Comparison of ENCODE assay signal across 24 cellular contexts in the genomic region with DNA sequence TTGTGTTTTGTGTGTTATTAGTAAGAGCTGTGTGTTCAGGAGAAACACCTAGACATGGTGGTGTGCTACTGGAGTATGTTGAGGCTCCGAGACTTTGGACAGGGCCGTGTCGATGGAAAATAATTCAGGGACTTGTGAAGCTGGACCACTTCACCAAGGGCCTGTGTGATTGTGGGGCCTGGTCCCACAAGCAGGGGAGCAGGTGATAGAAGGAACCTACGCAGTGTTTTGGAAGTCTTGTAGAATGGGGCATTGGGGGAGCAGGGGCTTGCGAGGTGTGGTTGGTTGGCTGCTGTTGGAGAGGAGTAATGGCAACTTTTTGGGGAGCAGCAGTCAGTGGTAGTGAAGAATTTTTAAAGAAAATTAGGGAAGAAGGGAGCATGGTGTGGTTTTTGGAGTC. TPM values are rescaled to one million over a fixed set of nuclear protein-coding genes. Genes with fewer than 3 reads are reported as not detected.
DNase-seq lines count a peak whose midpoint lies in the region; ATAC-seq and TF ChIP-seq lines count a peak whose summit lies in the region.
"Had no signal": no experiment of that assay in that cellular context is flagged by ENCODE, and none has a peak within 500 bp of the region (broad histone marks: within the 10 kb centered on the region; RNA-seq: fewer than 3 reads in every experiment).

No MANE protein-coding gene starts in this region.

- no peak for TF ChIP-seq EP300 in SK-N-SH (IDR thresholded peaks at IDR 0.05; ENCODE audit: borderline replicate concordance in 1 of 2, low read depth in 1 of 2, low read length in 1 of 2)

- no peaks in the 10 kb centered on the region for H3K27me3 ChIP-seq in HUES64 (ENCODE audit: insufficient read depth, low read length)
- H3K27me3 ChIP-seq in SK-N-SH (ENCODE audit: insufficient read depth) = no peaks in the 10 kb centered on the region

- no TSS peak for BruUV-seq in Calu3 (replicated peaks; lab: Mats Ljungman, UMichigan)

- H3K4me1 Mint-ChIP-seq in endothelial cell (ENCODE audit: unreplicated experiment) (peaks cover 70% of the 10 kb centered on the region), nephron (peaks cover 63% of the 10 kb centered on the region), Calu3 (ENCODE audit: low read depth, unreplicated experiment) (no peaks in the 10 kb centered on the region)
- H3K4me1 Mint-ChIP-seq in activated T-cell treated with anti-CD3 and anti-CD28 coated beads, Interleukin-2, amount 50 U/mL, for 24 hours (ENCODE audit: low read depth) = peaks cover 1% of the 10 kb centered on the region
- H3K4me1 Mint-ChIP-seq: CD4-positive, CD25-positive, alpha-beta regulatory T cell; T-cell had no signal

- peaks cover 4% of the 10 kb centered on the region for H3K27me3 Mint-ChIP-seq in endothelial cell (ENCODE audit: unreplicated experiment)
- H3K27me3 Mint-ChIP-seq in nephron (ENCODE audit: low read depth) = peaks cover 43% of the 10 kb centered on the region
- no peaks in the 10 kb centered on the region for H3K27me3 Mint-ChIP-seq in activated T-cell treated with anti-CD3 and anti-CD28 coated beads, Interleukin-2, amount 50 U/mL, for 24 hours
- H3K27me3 Mint-ChIP-seq in Calu3 (ENCODE audit: unreplicated experiment) = no peaks in the 10 kb centered on the region
- H3K27me3 Mint-ChIP-seq: T-cell had no signal

- no peak for ATAC-seq in HG03521 (IDR thresholded peaks at IDR 0.05; ENCODE audit: unreplicated experiment)
- ATAC-seq: T-cell had no signal

- H3K79me2 ChIP-seq in SK-N-SH (ENCODE audit: insufficient read depth) = no peaks in the 10 kb centered on the region

- H3F3A ChIP-seq in SK-N-SH (replicated peaks; ENCODE audit: insufficient read depth) = no peaks in the 10 kb centered on the region

- intact Hi-C loops in Calu3 (cut with micrococcal nuclease; ENCODE audit: unreplicated experiment) = no loop called here

- peaks cover 87% of the 10 kb centered on the region for H3K4me1 ChIP-seq in HUES64 (ENCODE audit: insufficient read depth, low read length)
- H3K4me1 ChIP-seq in SK-N-SH (ENCODE audit: control insufficient read depth in 1 of 2, insufficient read depth in 2 of 2, low read depth in 1 of 2, low read length in 1 of 2) = no peaks in the 10 kb centered on the region

- no peak for TF ChIP-seq RAD21 in SK-N-SH (IDR thresholded peaks at IDR 0.05; ENCODE audit: low read length)

- CTCF ChIA-PET in SK-N-SH (lab: Yijun Ruan, JAX) = no interaction called here
- CTCF ChIA-PET in Calu3 (lab: Charles Lee) = no interaction called here

- TF ChIP-seq CTCF in endothelial cell (IDR thresholded peaks at IDR 0.05; ENCODE audit: unreplicated experiment) (no peak), nephron (IDR thresholded peaks at IDR 0.05; ENCODE audit: unreplicated experiment in 3 of 3) (no peak), SK-N-SH (IDR thresholded peaks at IDR 0.05) (no peak), Calu3 (IDR thresholded peaks at IDR 0.05; ENCODE audit: unreplicated experiment) (no peak)

- H3K4me2 ChIP-seq in SK-N-SH = no peak overlapping the region

- no peaks in the 10 kb centered on the region for H4K20me1 ChIP-seq in SK-N-SH (ENCODE audit: insufficient read depth)

- peak overlapping the region; percentile 79 for H3K27ac Mint-ChIP-seq in endothelial cell (ENCODE audit: unreplicated experiment)
- peak overlapping the region in 2 of 3 experiments; percentile 11 to 43 for H3K27ac Mint-ChIP-seq in nephron
- no peak overlapping the region for H3K27ac Mint-ChIP-seq in activated T-cell treated with anti-CD3 and anti-CD28 coated beads, Interleukin-2, amount 50 U/mL, for 24 hours
- no peak overlapping the region for H3K27ac Mint-ChIP-seq in Calu3 (ENCODE audit: unreplicated experiment)
- H3K27ac Mint-ChIP-seq: CD4-positive, CD25-positive, alpha-beta regulatory T cell; HFFc6; T-cell had no signal

- POLR2A ChIA-PET in SK-N-SH (lab: Yijun Ruan, JAX) = no interaction called here

- no peak overlapping the region for H2AFZ ChIP-seq in SK-N-SH (ENCODE audit: low read depth)

- H3K4me3 Mint-ChIP-seq in endothelial cell (ENCODE audit: unreplicated experiment) = no peak overlapping the region
- H3K4me3 Mint-ChIP-seq in nephron = no peak overlapping the region
- H3K4me3 Mint-ChIP-seq in activated T-cell treated with anti-CD3 and anti-CD28 coated beads, Interleukin-2, amount 50 U/mL, for 24 hours = no peak overlapping the region
- H3K4me3 Mint-ChIP-seq in Calu3 (ENCODE audit: low read depth, unreplicated experiment) = no peak overlapping the region
- H3K4me3 Mint-ChIP-seq: CD4-positive, CD25-positive, alpha-beta regulatory T cell; T-cell had no signal

- WGBS in HUES64 = 87% methylated on average over 5 of the region's 5 CpGs
- 87% methylated on average over 5 of the region's 5 CpGs for WGBS in SK-N-SH (ENCODE audit: low lambda C conversion rate)

- H3K9me3 Mint-ChIP-seq in endothelial cell (ENCODE audit: unreplicated experiment) (no peaks in the 10 kb centered on the region), nephron (no peaks in the 10 kb centered on the region), Calu3 (ENCODE audit: low read depth, unreplicated experiment) (no peaks in the 10 kb centered on the region)
- no peaks in the 10 kb centered on the region for H3K9me3 Mint-ChIP-seq in activated T-cell treated with anti-CD3 and anti-CD28 coated beads, Interleukin-2, amount 50 U/mL, for 24 hours
- H3K9me3 Mint-ChIP-seq: HFFc6, T-cell had no signal

- H3K4me3 ChIP-seq in HUES64 (ENCODE audit: low read length) (no peak overlapping the region), SK-N-SH (ENCODE audit: low read depth in 2 of 2, low read length in 1 of 2) (no peak overlapping the region)

- no peaks in the 10 kb centered on the region for H3K9me2 ChIP-seq in SK-N-SH

- H3K9me3 ChIP-seq in HUES64 (ENCODE audit: insufficient read depth, low read depth, low read length) (no peaks in the 10 kb centered on the region), SK-N-SH (no peaks in the 10 kb centered on the region)

- no peak for DNase-seq in endothelial cell (ENCODE audit: low spot score)
- no peak for DNase-seq in SK-N-SH
- no peak for DNase-seq in activated T-cell treated with anti-CD3 and anti-CD28 coated beads, Interleukin-2, amount 50 U/mL, for 24 hours
- DNase-seq in Calu3 = no peak
- DNase-seq: CD4-positive, CD25-positive, alpha-beta regulatory T cell; DMS 273 treated with DMSO at 0.1 percent for 48 hours; DMS79 treated with DMSO at 0.1 percent for 48 hours; HFFc6; IMR-90; MV-4-11; NCI-H1105 treated with DMSO at 0.1 percent for 48 hours; NCI-H2029 treated with DMSO at 0.1 percent for 48 hours; NCI-H2171; NCI-H345; NCI-H524; NCI-H774; NK-92 treated with Interleukin-12 subunit alpha and Interleukin-12 subunit beta, amount 100 ng/mL, for 24 hours; T-cell had no signal

- no peak overlapping the region for H3K9ac ChIP-seq in HUES64 (ENCODE audit: low read depth, low read length)
- H3K9ac ChIP-seq in SK-N-SH = no peak overlapping the region

- peaks cover 9% of the 10 kb centered on the region for H3K36me3 ChIP-seq in HUES64 (ENCODE audit: insufficient read depth, low read length)
- no peaks in the 10 kb centered on the region for H3K36me3 ChIP-seq in SK-N-SH (replicated peaks in 1 of 2; ENCODE audit: control insufficient read depth in 1 of 2, insufficient read depth in 2 of 2, low read length in 1 of 2)

- H3K36me3 Mint-ChIP-seq in endothelial cell (ENCODE audit: low read depth, unreplicated experiment) (no peaks in the 10 kb centered on the region), nephron (ENCODE audit: low read depth) (no peaks in the 10 kb centered on the region), Calu3 (ENCODE audit: insufficient read depth, unreplicated experiment) (no peaks in the 10 kb centered on the region)
- no peaks in the 10 kb centered on the region for H3K36me3 Mint-ChIP-seq in activated T-cell treated with anti-CD3 and anti-CD28 coated beads, Interleukin-2, amount 50 U/mL, for 24 hours (ENCODE audit: low read depth)
- H3K36me3 Mint-ChIP-seq: CD4-positive, CD25-positive, alpha-beta regulatory T cell; T-cell had no signal

- peak overlapping the region; percentile 38 for H3K27ac ChIP-seq in HUES64 (ENCODE audit: low read depth, low read length)
- H3K27ac ChIP-seq in SK-N-SH (ENCODE audit: low read depth in 2 of 2, low read length in 1 of 2) = no peak overlapping the region
- H3K27ac ChIP-seq: HL-60 had no signal

TF ChIP-seq in SK-N-SH, 30 proteins besides CTCF, POLR2A, EP300 and RAD21:
- TF ChIP-seq SIN3A (IDR thresholded peaks at IDR 0.05; ENCODE audit: borderline replicate concordance, low read depth, low read length) = no peak
- TF ChIP-seq MEF2A (IDR thresholded peaks at IDR 0.05; ENCODE audit: borderline replicate concordance, low read depth) = no peak
TF ChIP-seq in SK-N-SH: peak in this region for 0.

RNA-seq across cellular contexts. Expression of a gene that starts 48.7 kb away (rescaled TPM):
- 82.8 TPM for polyA plus RNA-seq in HUES64 (2013, experiment 1 of 2)
- 81.5 TPM for polyA plus RNA-seq in HUES64 (2013, experiment 2 of 2)
- total RNA-seq in endothelial cell (ENCODE audit: unreplicated experiment) (74.0 TPM), Calu3 (2022) (not detected in 2 replicates)
- not detected in 2 replicates for polyA plus RNA-seq in SK-N-SH (2012; rRNA removed)
- polyA plus RNA-seq in SK-N-SH (2012; cell fraction: cytosol; rRNA removed) = not detected in 2 replicates
- polyA plus RNA-seq in SK-N-SH (2012; cell fraction: nucleus; rRNA removed) = not detected in 2 replicates
- total RNA-seq: HFFc6, HT-29, IMR-90 had no signal
- polyA plus RNA-seq: BJ, IMR-90 had no signal

Comparison
In these comparisons a context has a peak if more than half of its experiments do, and no peak if none do; other contexts are left out.
1. H3K27ac Mint-ChIP-seq: peak in endothelial cell (single experiment) and nephron (2 of 3); none in activated T-cell treated with anti-CD3 and anti-CD28 coated beads, Interleukin-2, amount 50 U/mL, for 24 hours (single experiment) and Calu3 (single experiment).
2. RNA of a gene that starts 48.7 kb away (total RNA-seq): 74.0 TPM in endothelial cell (single experiment); not detected in Calu3; every median in the first group is over 10 times any median in the second.